Comparison of ENCODE assay signal across 21 cellular contexts in genomic region chr1:88110-88509, GRCh38. TPM values are rescaled to one million over a fixed set of nuclear protein-coding genes. Genes with fewer than 3 reads are reported as not detected.
"Had no signal": no experiment of that assay in that cellular context is flagged by ENCODE, and none has a peak within 500 bp of the region (broad histone marks: within the 10 kb centered on the region; RNA-seq: fewer than 3 reads in every experiment).

No MANE protein-coding gene starts in this region.

RNA-seq across cellular contexts. Expression of gene OR4F5, which starts 22.9 kb away (rescaled TPM):
- total RNA-seq: activated naive CD4-positive, alpha-beta T cell treated with anti-CD3 and anti-CD28 coated beads for 36 hours; activated naive CD4-positive, alpha-beta T cell treated with anti-CD3 and anti-CD28 coated beads, Interleukin-2, amount 50 U/mL, for 72 hours; activated naive CD8-positive, alpha-beta T cell treated with anti-CD3 and anti-CD28 coated beads for 36 hours; activated naive CD8-positive, alpha-beta T cell treated with anti-CD3 and anti-CD28 coated beads, Interleukin-2, amount 10 ng/mL, durations not matched to agents 7 days and 5 days; activated T-cell treated with anti-CD3 and anti-CD28 coated beads, Interleukin-2, amount 50 U/mL, for 4 hours; activated T-cell treated with anti-CD3 and anti-CD28 coated beads, Interleukin-2, amount 50 U/mL, for 72 hours; activated T-helper 1 cell treated with anti-CD3 and anti-CD28 coated beads, Interleukin-12 subunit alpha, Interleukin-12 subunit beta, Interleukin-2, Interleukin-4 antibody, amounts not matched to agents 30 ng/mL and 10 ng/mL and 1 ng/mL, durations not matched to agents 14 hours and 24 hours and 36 hours; activated T-helper 17 cell treated with anti-CD3 and anti-CD28 coated beads, Interleukin-2, amount 50 U/mL, for 72 hours; activated T-helper 2 cell treated with anti-CD3 and anti-CD28 coated beads, Interferon-gamma antibody, Interleukin-2, Interleukin-4, amounts not matched to agents 10 μg/mL and 5 μg/mL and 100 μg/mL, durations not matched to agents 14 hours and 24 hours and 36 hours; adrenal gland; aorta; ascending aorta; astrocyte; body of pancreas; breast epithelium; bronchial epithelial cell; cardiac muscle cell; cardiac septum; cerebellum; chondrocyte had no signal
- polyA plus RNA-seq: adipose tissue, adrenal gland, aorta, cardiac muscle cell had no signal
